ENCODE assay signal across 1 cellular context in the genomic region with DNA sequence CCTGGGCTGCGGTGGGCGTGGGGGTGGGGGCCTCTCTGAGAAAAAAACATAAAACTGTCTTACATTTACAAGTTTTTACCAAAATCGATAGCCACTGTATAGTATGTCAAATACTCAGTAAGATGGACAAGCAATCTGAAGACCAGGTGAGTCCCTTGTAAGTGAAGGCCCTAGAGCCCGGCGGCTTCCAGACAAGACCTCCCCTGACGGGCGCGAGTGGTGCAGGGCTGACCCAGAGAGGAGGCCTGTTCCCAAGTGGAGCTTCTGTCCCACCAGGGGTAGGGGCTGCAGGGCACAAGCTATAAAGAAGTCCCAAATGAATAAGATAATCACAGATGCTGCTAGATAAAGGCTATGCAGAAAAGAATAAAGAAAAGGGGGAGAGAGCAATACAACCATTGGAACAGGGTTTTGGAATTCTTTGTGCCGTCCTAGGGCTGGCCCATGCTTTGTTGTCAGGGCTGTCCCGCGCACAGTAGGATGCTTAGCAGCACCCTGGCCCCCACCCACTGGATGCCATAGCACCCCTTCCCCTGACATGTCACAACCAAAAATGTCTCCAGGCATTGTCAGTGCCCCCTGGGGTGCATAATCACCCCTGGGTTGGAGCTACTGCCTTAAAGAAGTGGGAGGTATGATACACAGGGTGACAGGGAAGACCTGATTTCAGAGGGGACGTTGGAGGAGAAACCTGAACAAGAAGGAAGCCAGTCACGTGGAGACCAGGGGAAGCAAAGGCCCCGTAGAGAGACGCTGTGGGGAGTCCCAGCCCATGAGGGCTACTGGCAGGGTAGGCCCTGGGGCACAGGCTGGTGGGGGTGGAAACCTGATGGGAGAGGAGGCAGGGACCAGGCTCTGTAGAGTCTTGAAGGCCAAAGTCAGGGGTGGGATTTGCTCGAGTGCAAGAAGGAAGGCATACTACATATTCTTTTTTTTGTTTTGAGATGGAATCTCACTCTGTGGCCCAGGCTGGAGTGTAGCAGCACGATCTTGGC.
TF ChIP-seq lines count a peak whose summit lies in the region.

No MANE protein-coding gene starts in this region.

TF ChIP-seq in HepG2, 621 proteins besides CTCF, POLR2A, EP300 and RAD21:
- 0 out of 2 replicates have a peak, but pooled peaks have one; percentile 24 for TF ChIP-seq ZNF501 (CRISPR knock-in tag; IDR thresholded peaks at IDR 0.05)
- no peak for TF ChIP-seq PCBP1 (IDR thresholded peaks at IDR 0.05; ENCODE audit: borderline replicate concordance, low read depth, low read length)
- TF ChIP-seq, protein P1, sequence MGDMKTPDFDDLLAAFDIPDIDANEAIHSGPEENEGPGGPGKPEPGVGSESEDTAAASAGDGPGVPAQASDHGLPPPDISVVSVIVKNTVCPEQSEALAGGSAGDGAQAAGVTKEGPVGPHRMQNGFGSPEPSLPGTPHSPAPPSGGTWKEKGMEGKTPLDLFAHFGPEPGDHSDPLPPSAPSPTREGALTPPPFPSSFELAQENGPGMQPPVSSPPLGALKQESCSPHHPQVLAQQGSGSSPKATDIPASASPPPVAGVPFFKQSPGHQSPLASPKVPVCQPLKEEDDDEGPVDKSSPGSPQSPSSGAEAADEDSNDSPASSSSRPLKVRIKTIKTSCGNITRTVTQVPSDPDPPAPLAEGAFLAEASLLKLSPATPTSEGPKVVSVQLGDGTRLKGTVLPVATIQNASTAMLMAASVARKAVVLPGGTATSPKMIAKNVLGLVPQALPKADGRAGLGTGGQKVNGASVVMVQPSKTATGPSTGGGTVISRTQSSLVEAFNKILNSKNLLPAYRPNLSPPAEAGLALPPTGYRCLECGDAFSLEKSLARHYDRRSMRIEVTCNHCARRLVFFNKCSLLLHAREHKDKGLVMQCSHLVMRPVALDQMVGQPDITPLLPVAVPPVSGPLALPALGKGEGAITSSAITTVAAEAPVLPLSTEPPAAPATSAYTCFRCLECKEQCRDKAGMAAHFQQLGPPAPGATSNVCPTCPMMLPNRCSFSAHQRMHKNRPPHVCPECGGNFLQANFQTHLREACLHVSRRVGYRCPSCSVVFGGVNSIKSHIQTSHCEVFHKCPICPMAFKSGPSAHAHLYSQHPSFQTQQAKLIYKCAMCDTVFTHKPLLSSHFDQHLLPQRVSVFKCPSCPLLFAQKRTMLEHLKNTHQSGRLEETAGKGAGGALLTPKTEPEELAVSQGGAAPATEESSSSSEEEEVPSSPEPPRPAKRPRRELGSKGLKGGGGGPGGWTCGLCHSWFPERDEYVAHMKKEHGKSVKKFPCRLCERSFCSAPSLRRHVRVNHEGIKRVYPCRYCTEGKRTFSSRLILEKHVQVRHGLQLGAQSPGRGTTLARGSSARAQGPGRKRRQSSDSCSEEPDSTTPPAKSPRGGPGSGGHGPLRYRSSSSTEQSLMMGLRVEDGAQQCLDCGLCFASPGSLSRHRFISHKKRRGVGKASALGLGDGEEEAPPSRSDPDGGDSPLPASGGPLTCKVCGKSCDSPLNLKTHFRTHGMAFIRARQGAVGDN (CRISPR knock-in tag; IDR thresholded peaks at IDR 0.05): peak; percentile 51; the same call in 1 of the 2 replicates
- TF ChIP-seq ZBTB38 (CRISPR knock-in tag; IDR thresholded peaks at IDR 0.05): 0 out of 2 replicates have a peak, but pooled peaks have one; percentile 4
- TF ChIP-seq ZKSCAN1 (IDR thresholded peaks at IDR 0.05; ENCODE audit: low read length): peak; percentile 70; the same call in 1 of the 2 replicates
